21 cellular contexts compared by ENCODE assay signal in the genomic region with DNA sequence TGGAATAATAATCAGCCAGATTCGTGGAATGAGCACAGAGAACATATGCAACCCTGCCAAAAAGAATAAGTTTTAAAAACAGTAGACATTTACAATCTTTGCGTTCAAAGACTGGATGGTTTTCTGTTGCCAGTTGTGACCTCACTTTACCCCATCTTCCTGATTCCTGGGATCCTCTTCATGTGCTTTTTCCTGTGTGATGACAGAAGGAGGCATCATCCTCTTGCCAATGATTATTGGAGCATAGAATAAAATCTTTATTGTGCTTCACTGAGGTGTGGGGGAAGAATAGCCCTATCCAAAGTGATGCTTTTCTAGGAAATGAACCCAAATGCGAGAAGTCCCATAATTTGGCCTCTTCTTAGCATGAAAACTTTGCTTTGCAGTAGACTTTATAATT. TPM values are rescaled to one million over a fixed set of nuclear protein-coding genes. Genes with fewer than 3 reads are reported as not detected.
DNase-seq lines count a peak whose midpoint lies in the region; ATAC-seq and TF ChIP-seq lines count a peak whose summit lies in the region.
"Had no signal": no experiment of that assay in that cellular context is flagged by ENCODE, and none has a peak within 500 bp of the region (broad histone marks: within the 10 kb centered on the region; RNA-seq: fewer than 3 reads in every experiment).

No MANE protein-coding gene starts in this region.

- no peak for ATAC-seq in upper lobe of left lung (ENCODE audit: low FRiP score in 2 of 2)

- no peak overlapping the region for H3K4me3 ChIP-seq in neural progenitor cell
- H3K4me3 ChIP-seq in upper lobe of left lung = no peak overlapping the region
- H3K4me3 ChIP-seq: BLaER1 treated with 17β-estradiol and CSF1 and Interleukin-3, amounts not matched to agents 10 nM and 100 nM had no signal

- no peak for TF ChIP-seq EP300 in upper lobe of left lung (IDR thresholded peaks at IDR 0.05)

- no peaks in the 10 kb centered on the region for H3K36me3 Mint-ChIP-seq in neural progenitor cell

- H3K27me3 Mint-ChIP-seq in neural progenitor cell (ENCODE audit: insufficient read depth, low read depth) = peaks cover 45% of the 10 kb centered on the region

- no peaks in the 10 kb centered on the region for H3K79me2 ChIP-seq in neural progenitor cell (ENCODE audit: low read depth)

- H3K9me3 ChIP-seq in neural progenitor cell (ENCODE audit: low read depth) = no peaks in the 10 kb centered on the region
- no peaks in the 10 kb centered on the region for H3K9me3 ChIP-seq in upper lobe of left lung
- H3K9me3 ChIP-seq: BE2C had no signal

- H3K27me3 ChIP-seq in neural progenitor cell = peaks cover 100% of the 10 kb centered on the region
- H3K27me3 ChIP-seq in upper lobe of left lung = peaks cover 0 to 40% (median 17%) of the 10 kb centered on the region in 4 donors

- no peaks in the 10 kb centered on the region for H3K9me3 Mint-ChIP-seq in neural progenitor cell

- no peak overlapping the region for H3K9ac ChIP-seq in neural progenitor cell
- H3K9ac ChIP-seq: BLaER1 treated with 17β-estradiol and CSF1 and Interleukin-3, amounts not matched to agents 10 nM and 100 nM had no signal

- peaks cover 12% of the 10 kb centered on the region for H3K4me1 ChIP-seq in neural progenitor cell
- H3K4me1 ChIP-seq in upper lobe of left lung = peaks cover 6 to 22% (median 14%) of the 10 kb centered on the region in 4 donors
- H3K4me1 ChIP-seq: BE2C had no signal

- no peak overlapping the region for H3K27ac Mint-ChIP-seq in neural progenitor cell
- H3K27ac Mint-ChIP-seq: CD14-positive monocyte; CD4-positive, alpha-beta T cell; CD8-positive, alpha-beta memory T cell had no signal

- no peak for TF ChIP-seq POLR2A in upper lobe of left lung (IDR thresholded peaks at IDR 0.05)

- no peak overlapping the region for H2AFZ ChIP-seq in neural progenitor cell (replicated peaks)

- no peak overlapping the region for H3K4me3 Mint-ChIP-seq in neural progenitor cell
- H3K4me3 Mint-ChIP-seq: CD4-positive, alpha-beta T cell had no signal

- peaks cover 46% of the 10 kb centered on the region for H4K20me1 ChIP-seq in neural progenitor cell (ENCODE audit: low read depth)

- TF ChIP-seq CTCF in neural progenitor cell (IDR thresholded peaks at IDR 0.05) (no peak), upper lobe of left lung (IDR thresholded peaks at IDR 0.05) (no peak)

- H3K4me2 ChIP-seq in neural progenitor cell = no peak overlapping the region
- H3K4me2 ChIP-seq: BLaER1 treated with 17β-estradiol and CSF1 and Interleukin-3, amounts not matched to agents 10 nM and 100 nM had no signal

- peaks cover 10% of the 10 kb centered on the region for H3F3A ChIP-seq in neural progenitor cell (ENCODE audit: low read depth)

- 43 to 47% methylated on average over 3 of the region's 3 CpGs for WGBS in upper lobe of left lung, 2 donors

- DNase-seq in NCI-H82 (lab: John Stamatoyannopoulos, UW) (peak; percentile 45), NCI-H82 treated with DMSO at 0.1 percent for 48 hours (lab: John Stamatoyannopoulos, UW; ENCODE audit: unreplicated experiment) (no peak), NCI-H1694 treated with DMSO at 0.1 percent for 48 hours (lab: John Stamatoyannopoulos, UW) (peak; percentile 42), cerebellar cortex (ENCODE audit: low spot score) (peak; percentile 77), neural progenitor cell (ENCODE audit: low spot score) (peak; percentile 9), upper lobe of left lung (no peak), GOT3 (lab: John Stamatoyannopoulos, UW) (no peak)
- no peak for DNase-seq in stimulated activated CD4-positive, alpha-beta T cell treated with anti-CD3 and anti-CD28 coated beads, Interleukin-4, amount 100 ng/mL, for 1 hour
- DNase-seq: AML-193; BE2C; CD4-positive, alpha-beta T cell; CD8-positive, alpha-beta memory T cell; DMS 273 treated with DMSO at 0.1 percent for 48 hours; DMS79; EL; GF-D8; H7; HCEC 1CT had no signal

- H3K36me3 ChIP-seq in neural progenitor cell (no peaks in the 10 kb centered on the region), upper lobe of left lung (no peaks in the 10 kb centered on the region)
- H3K36me3 ChIP-seq: BE2C; BLaER1 treated with 17β-estradiol and CSF1 and Interleukin-3, amounts not matched to agents 10 nM and 100 nM had no signal

- H3K4me1 Mint-ChIP-seq in neural progenitor cell = peaks cover 31% of the 10 kb centered on the region

- H3K27ac ChIP-seq in neural progenitor cell (no peak overlapping the region), upper lobe of left lung (no peak overlapping the region)
- H3K27ac ChIP-seq: 22Rv1; BLaER1 treated with 17β-estradiol and CSF1 and Interleukin-3, amounts not matched to agents 10 nM and 100 nM had no signal

RNA-seq across cellular contexts. Expression of a gene that starts 15.0 kb away (rescaled TPM):
- total RNA-seq in neural progenitor cell (ENCODE audit: low replicate concordance) = not detected in 2 replicates
- total RNA-seq in upper lobe of left lung = not detected
- total RNA-seq: CD4-positive, alpha-beta T cell; CD8-positive, alpha-beta memory T cell; H7 had no signal

Comparison
In these comparisons a context has a peak if more than half of its experiments do, and no peak if none do; other contexts are left out.
1. DNase-seq: peak in NCI-H82 (single experiment), NCI-H1694 treated with DMSO at 0.1 percent for 48 hours (single experiment), cerebellar cortex (single experiment) and neural progenitor cell (single experiment); none in NCI-H82 treated with DMSO at 0.1 percent for 48 hours (single experiment), upper lobe of left lung (0 of 2), GOT3 (single experiment) and stimulated activated CD4-positive, alpha-beta T cell treated with anti-CD3 and anti-CD28 coated beads, Interleukin-4, amount 100 ng/mL, for 1 hour (single experiment).